In genomic region chr4:75630174-75630931, GRCh38 we compare ENCODE assay signal across 1 cellular context.
TF ChIP-seq lines count a peak whose summit lies in the region.

Gene CDKL2, minus strand, starts transcription at chr4:75630528. Its CDS starts 4,540 bp downstream, at chr4:75625988.

TF ChIP-seq in H1, 55 proteins besides CTCF, POLR2A, EP300 and RAD21 (continued from another document):
- TF ChIP-seq CHD7 (IDR thresholded peaks at IDR 0.05; ENCODE audit: insufficient replicate concordance, low read length) (peak; percentile 13), EGR1 (IDR thresholded peaks at IDR 0.05; ENCODE audit: borderline replicate concordance, low read depth, low read length) (no peak), CHD2 (IDR thresholded peaks at IDR 0.05; ENCODE audit: low read length) (no peak; the same call in 1 of the 2 replicates), YY1 (IDR thresholded peaks at IDR 0.05; ENCODE audit: low read depth, low read length) (no peak), JUND (IDR thresholded peaks at IDR 0.05; ENCODE audit: low read length) (no peak), HDAC2 (IDR thresholded peaks at IDR 0.05; ENCODE audit: borderline replicate concordance in 1 of 2, low read depth in 2 of 2, low read length in 2 of 2) (peak in 1 of 2 experiments; percentile 98; a peak in 1 of 4 replicates), POLR2AphosphoS5 (IDR thresholded peaks at IDR 0.05; ENCODE audit: low read depth, low read length) (no peak), TAF1 (IDR thresholded peaks at IDR 0.05; ENCODE audit: low read depth, low read length) (peak; percentile 54; the same call in 1 of the 2 replicates), GABPA (IDR thresholded peaks at IDR 0.05; ENCODE audit: borderline replicate concordance, insufficient read depth, low read length) (no peak), KDM1A (IDR thresholded peaks at IDR 0.05; ENCODE audit: borderline replicate concordance, low read length) (no peak), CEBPB (IDR thresholded peaks at IDR 0.05; ENCODE audit: low read depth, low read length) (no peak), USF2 (IDR thresholded peaks at IDR 0.05; ENCODE audit: low read length) (no peak; the same call in 1 of the 2 replicates), SP2 (IDR thresholded peaks at IDR 0.05; ENCODE audit: low read length) (peak; percentile 32; the same call in 1 of the 2 replicates), MAX (IDR thresholded peaks at IDR 0.05) (peak; percentile 96), RNF2 (IDR thresholded peaks at IDR 0.05; ENCODE audit: borderline replicate concordance, low read depth, low read length, missing control alignments, poor library complexity, severe bottlenecking) (no peak), NANOG (IDR thresholded peaks at IDR 0.05; ENCODE audit: insufficient read depth, low read depth, low read length, poor library complexity, severe bottlenecking) (no peak), E2F6 (IDR thresholded peaks at IDR 0.05) (peak; percentile 91), KDM4A (IDR thresholded peaks at IDR 0.05; ENCODE audit: low read depth, low read length, severe bottlenecking) (peak; percentile 92), HDAC6 (IDR thresholded peaks at IDR 0.05; ENCODE audit: low read depth, low read length) (no peak), SAP30 (IDR thresholded peaks at IDR 0.05; ENCODE audit: insufficient read depth, insufficient replicate concordance, low read length) (no peak), PHF8 (conservative IDR thresholded peaks at IDR 0.05; ENCODE audit: low read depth, low read length) (peak; percentile 64), CTBP2 (IDR thresholded peaks at IDR 0.05; ENCODE audit: borderline replicate concordance, insufficient read depth, insufficient read length, low read length) (peak; percentile 43), SP1 (IDR thresholded peaks at IDR 0.05; ENCODE audit: low read depth, low read length) (peak; percentile 88), POU5F1 (IDR thresholded peaks at IDR 0.05; ENCODE audit: low read depth, low read length) (no peak), ASH2L (IDR thresholded peaks at IDR 0.05; ENCODE audit: low read length) (peak; percentile 94), FOSL1 (IDR thresholded peaks at IDR 0.05; ENCODE audit: insufficient read depth, low read depth, low read length) (no peak), RBBP5 (IDR thresholded peaks at IDR 0.05; ENCODE audit: borderline replicate concordance, low read depth, low read length) (peak; percentile 42; the same call in 1 of the 2 replicates), SIN3A (conservative IDR thresholded peaks at IDR 0.05 in 1 of 2, IDR thresholded peaks at IDR 0.05 in 1 of 2; ENCODE audit: low read depth in 1 of 2, low read length in 2 of 2) (peak in 1 of 2 experiments; percentile 9; a peak in 1 of 4 replicates), ATF3 (IDR thresholded peaks at IDR 0.05; ENCODE audit: insufficient read depth, low read depth, low read length) (no peak), ATF2 (IDR thresholded peaks at IDR 0.05; ENCODE audit: low read length) (no peak), RXRA (IDR thresholded peaks at IDR 0.05; ENCODE audit: insufficient read depth, low read depth, low read length) (no peak)
